ENCODE assay signal across 35 cellular contexts in genomic region chrX:25701876-25702275, GRCh38.
"Had no signal": no experiment of that assay in that cellular context is flagged by ENCODE, and none has a peak within 500 bp of the region (broad histone marks: within the 10 kb centered on the region; RNA-seq: fewer than 3 reads in every experiment).

No MANE protein-coding gene starts in this region.

- H3K36me3 ChIP-seq: MG63 had no signal

- DNase-seq: Karpas-422, Kasumi-1, MG63, MM.1S, MV-4-11, NCI-H1048, NCI-H1092, NCI-H1092 treated with DMSO at 0.1 percent for 48 hours, NCI-H1105, NCI-H1105 treated with DMSO at 0.1 percent for 48 hours, NCI-H1417, NCI-H1417 treated with DMSO at 0.1 percent for 48 hours, NCI-H1436, NCI-H1436 treated with DMSO at 0.1 percent for 48 hours, NCI-H146, NCI-H1694, NCI-H1694 treated with DMSO at 0.1 percent for 48 hours, NCI-H187, NCI-H187 treated with DMSO at 0.1 percent for 48 hours, NCI-H1930, NCI-H2029, NCI-H2029 treated with DMSO at 0.1 percent for 48 hours, NCI-H2081, NCI-H2081 treated with DMSO at 0.1 percent for 48 hours, NCI-H2107, NCI-H2171, NCI-H2171 treated with DMSO at 0.1 percent for 48 hours, NCI-H2227 treated with DMSO at 0.1 percent for 48 hours, NCI-H226, NCI-H345, NCI-H446, NCI-H446 treated with DMSO at 0.1 percent for 48 hours, NCI-H510A, NCI-H510A treated with DMSO at 0.1 percent for 48 hours, NCI-H524 had no signal

- H3K27me3 ChIP-seq: MG63 had no signal

- H3K4me3 ChIP-seq: MG63 had no signal

- H3K9me3 ChIP-seq: MG63 had no signal
